In the genomic region with DNA sequence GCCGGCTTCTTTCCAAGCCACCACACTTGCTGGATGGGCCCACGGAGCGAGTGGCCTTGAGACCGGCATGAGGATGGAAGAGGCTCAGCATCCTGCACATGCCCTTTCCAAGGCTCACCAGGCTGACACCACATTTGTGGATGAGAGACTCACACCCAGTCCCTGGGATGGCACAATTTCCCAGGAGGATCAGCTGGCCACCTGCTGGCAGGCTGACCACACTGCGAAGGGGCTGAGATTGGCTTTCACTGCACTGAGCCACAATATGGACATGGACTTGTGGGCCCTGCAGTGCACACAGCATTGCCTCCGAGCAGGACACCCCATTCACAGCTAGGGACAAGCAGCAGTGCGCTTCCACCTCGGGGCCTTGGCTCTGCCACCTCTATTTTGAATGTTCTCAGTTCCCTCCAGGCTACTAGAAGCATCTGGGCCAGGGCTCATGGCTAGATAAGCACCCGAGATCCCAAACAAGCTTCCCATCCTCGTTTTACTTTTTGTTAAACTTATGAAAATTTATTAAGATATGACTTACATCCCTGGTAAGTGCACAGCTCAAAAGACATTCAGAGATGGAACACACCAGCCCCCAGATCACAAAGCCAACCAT, we compare ENCODE assay signal across 1 cellular context.
A peak's percentile ranks its signal among the peaks of the same experiment; 100 is the strongest.
TF ChIP-seq lines count a peak whose summit lies in the region.

No MANE protein-coding gene starts in this region.

TF ChIP-seq in HepG2, 621 proteins besides CTCF, POLR2A, EP300 and RAD21 (continued from another document):
- TF ChIP-seq, protein P1, sequence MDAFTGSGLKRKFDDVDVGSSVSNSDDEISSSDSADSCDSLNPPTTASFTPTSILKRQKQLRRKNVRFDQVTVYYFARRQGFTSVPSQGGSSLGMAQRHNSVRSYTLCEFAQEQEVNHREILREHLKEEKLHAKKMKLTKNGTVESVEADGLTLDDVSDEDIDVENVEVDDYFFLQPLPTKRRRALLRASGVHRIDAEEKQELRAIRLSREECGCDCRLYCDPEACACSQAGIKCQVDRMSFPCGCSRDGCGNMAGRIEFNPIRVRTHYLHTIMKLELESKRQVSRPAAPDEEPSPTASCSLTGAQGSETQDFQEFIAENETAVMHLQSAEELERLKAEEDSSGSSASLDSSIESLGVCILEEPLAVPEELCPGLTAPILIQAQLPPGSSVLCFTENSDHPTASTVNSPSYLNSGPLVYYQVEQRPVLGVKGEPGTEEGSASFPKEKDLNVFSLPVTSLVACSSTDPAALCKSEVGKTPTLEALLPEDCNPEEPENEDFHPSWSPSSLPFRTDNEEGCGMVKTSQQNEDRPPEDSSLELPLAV (CRISPR knock-in tag; conservative IDR thresholded peaks at IDR 0.05; ENCODE audit: low read depth), result no peak
- TF ChIP-seq CEBPG (CRISPR knock-in tag; IDR thresholded peaks at IDR 0.05), result 0 out of 2 replicates have a peak, but pooled peaks have one; percentile 15
- TF ChIP-seq STAG1 (CRISPR knock-in tag; IDR thresholded peaks at IDR 0.05), result peak; percentile 69
- TF ChIP-seq BRD4 (CRISPR knock-in tag; IDR thresholded peaks at IDR 0.05), result no peak
- no peak for TF ChIP-seq KLF15 (CRISPR knock-in tag; IDR thresholded peaks at IDR 0.05; ENCODE audit: borderline replicate concordance)
- TF ChIP-seq EEA1 (CRISPR knock-in tag; IDR thresholded peaks at IDR 0.05; ENCODE audit: borderline replicate concordance), result no peak
- TF ChIP-seq XRCC5 (optimal IDR thresholded peaks at IDR 0.05; ENCODE audit: low read length), result peak; percentile 25
- TF ChIP-seq, protein P2, sequence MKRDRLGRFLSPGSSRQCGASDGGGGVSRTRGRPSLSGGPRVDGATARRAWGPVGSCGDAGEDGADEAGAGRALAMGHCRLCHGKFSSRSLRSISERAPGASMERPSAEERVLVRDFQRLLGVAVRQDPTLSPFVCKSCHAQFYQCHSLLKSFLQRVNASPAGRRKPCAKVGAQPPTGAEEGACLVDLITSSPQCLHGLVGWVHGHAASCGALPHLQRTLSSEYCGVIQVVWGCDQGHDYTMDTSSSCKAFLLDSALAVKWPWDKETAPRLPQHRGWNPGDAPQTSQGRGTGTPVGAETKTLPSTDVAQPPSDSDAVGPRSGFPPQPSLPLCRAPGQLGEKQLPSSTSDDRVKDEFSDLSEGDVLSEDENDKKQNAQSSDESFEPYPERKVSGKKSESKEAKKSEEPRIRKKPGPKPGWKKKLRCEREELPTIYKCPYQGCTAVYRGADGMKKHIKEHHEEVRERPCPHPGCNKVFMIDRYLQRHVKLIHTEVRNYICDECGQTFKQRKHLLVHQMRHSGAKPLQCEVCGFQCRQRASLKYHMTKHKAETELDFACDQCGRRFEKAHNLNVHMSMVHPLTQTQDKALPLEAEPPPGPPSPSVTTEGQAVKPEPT (CRISPR knock-in tag; IDR thresholded peaks at IDR 0.05; ENCODE audit: low read depth), result no peak
